In genomic region chr15:29682781-29683180, GRCh38 we compare ENCODE assay signal across 24 cellular contexts.
"Had no signal": no experiment of that assay in that cellular context is flagged by ENCODE, and none has a peak within 500 bp of the region (broad histone marks: within the 10 kb centered on the region; RNA-seq: fewer than 3 reads in every experiment).

No MANE protein-coding gene starts in this region.

- FAIRE-seq: endometrium, keratinocyte, small intestine had no signal

- H3K27me3 ChIP-seq: cardiac muscle cell, dorsolateral prefrontal cortex, gastroesophageal sphincter, transverse colon, vagina had no signal

- H3K9me3 Mint-ChIP-seq: activated CD8-positive, alpha-beta T cell treated with anti-CD3 and anti-CD28 coated beads for 36 hours; activated naive CD8-positive, alpha-beta T cell treated with anti-CD3 and anti-CD28 coated beads for 36 hours; activated T-cell treated with anti-CD3 and anti-CD28 coated beads, Interleukin-2, amount 50 U/mL, for 72 hours; natural killer cell treated with Interleukin-12 subunit alpha and Interleukin-12 subunit beta and Interleukin-15 and Interleukin-18, amount 100 ng/mL, for 72 hours; T-helper 1 cell treated with Interleukin-12 subunit alpha and Interleukin-12 subunit beta and Interleukin-4 antibody, amounts not matched to agents 30 μg/mL and 1 μg/mL, for 36 hours had no signal

- H3K27ac Mint-ChIP-seq: activated CD8-positive, alpha-beta T cell treated with anti-CD3 and anti-CD28 coated beads for 36 hours; activated naive CD8-positive, alpha-beta T cell treated with anti-CD3 and anti-CD28 coated beads for 36 hours; activated T-cell treated with anti-CD3 and anti-CD28 coated beads, Interleukin-2, amount 50 U/mL, for 72 hours; natural killer cell treated with Interleukin-12 subunit alpha and Interleukin-12 subunit beta and Interleukin-15 and Interleukin-18, amount 100 ng/mL, for 72 hours; T-helper 1 cell treated with Interleukin-12 subunit alpha and Interleukin-12 subunit beta and Interleukin-4 antibody, amounts not matched to agents 30 μg/mL and 1 μg/mL, for 36 hours; WTC11 had no signal

- H3K4me3 Mint-ChIP-seq: activated CD8-positive, alpha-beta T cell treated with anti-CD3 and anti-CD28 coated beads for 36 hours; activated naive CD8-positive, alpha-beta T cell treated with anti-CD3 and anti-CD28 coated beads for 36 hours; activated T-cell treated with anti-CD3 and anti-CD28 coated beads, Interleukin-2, amount 50 U/mL, for 72 hours; natural killer cell treated with Interleukin-12 subunit alpha and Interleukin-12 subunit beta and Interleukin-15 and Interleukin-18, amount 100 ng/mL, for 72 hours; T-helper 1 cell treated with Interleukin-12 subunit alpha and Interleukin-12 subunit beta and Interleukin-4 antibody, amounts not matched to agents 30 μg/mL and 1 μg/mL, for 36 hours; WTC11 had no signal

- H3K36me3 Mint-ChIP-seq: activated naive CD8-positive, alpha-beta T cell treated with anti-CD3 and anti-CD28 coated beads for 36 hours; natural killer cell treated with Interleukin-12 subunit alpha and Interleukin-12 subunit beta and Interleukin-15 and Interleukin-18, amount 100 ng/mL, for 72 hours had no signal

- DNase-seq: activated CD4-positive, alpha-beta T cell treated with anti-CD3 and anti-CD28 coated beads for 48 hours; activated CD8-positive, alpha-beta memory T cell treated with anti-CD3 and anti-CD28 coated beads, Interleukin-2, amount 50 U/mL, for 4 hours; activated CD8-positive, alpha-beta T cell treated with anti-CD3 and anti-CD28 coated beads for 36 hours; activated gamma-delta T cell; activated naive CD8-positive, alpha-beta T cell treated with anti-CD3 and anti-CD28 coated beads for 36 hours; activated T-cell treated with anti-CD3 and anti-CD28 coated beads, Interleukin-2, amount 50 U/mL, for 72 hours; anterior cingulate cortex; esophagus squamous epithelium; left ventricle myocardium inferior; mesendoderm; small intestine; stimulated activated CD4-positive, alpha-beta T cell treated with anti-CD3 and anti-CD28 coated beads, Interleukin-4, amount 100 ng/mL, for 24 hours; stimulated activated naive CD4-positive, alpha-beta T cell treated with Interleukin-2 at 50 U/mL for 16 hours; substantia nigra; transverse colon had no signal

- ATAC-seq: activated CD8-positive, alpha-beta T cell treated with anti-CD3 and anti-CD28 coated beads for 36 hours; activated T-cell treated with anti-CD3 and anti-CD28 coated beads, Interleukin-2, amount 50 U/mL, for 72 hours; gastroesophageal sphincter; natural killer cell treated with Interleukin-12 subunit alpha and Interleukin-12 subunit beta and Interleukin-15 and Interleukin-18, amount 100 ng/mL, for 72 hours; WTC11 had no signal

- H3K27me3 Mint-ChIP-seq: activated CD8-positive, alpha-beta T cell treated with anti-CD3 and anti-CD28 coated beads for 36 hours had no signal

- H3K9me3 ChIP-seq: esophagus squamous epithelium, gastroesophageal sphincter, left ventricle myocardium inferior, transverse colon, vagina had no signal

- H3K27ac ChIP-seq: cardiac muscle cell, dorsolateral prefrontal cortex, esophagus squamous epithelium, gastroesophageal sphincter, left ventricle myocardium inferior, transverse colon, vagina had no signal

- H3K36me3 ChIP-seq: cardiac muscle cell, esophagus squamous epithelium, gastroesophageal sphincter, left ventricle myocardium inferior, transverse colon, vagina had no signal

- H3K4me1 Mint-ChIP-seq: activated naive CD8-positive, alpha-beta T cell treated with anti-CD3 and anti-CD28 coated beads for 36 hours had no signal

- H3K4me1 ChIP-seq: gastroesophageal sphincter, left ventricle myocardium inferior, vagina had no signal

- H3K4me3 ChIP-seq: cardiac muscle cell, dorsolateral prefrontal cortex, esophagus squamous epithelium, gastroesophageal sphincter, left ventricle myocardium inferior, transverse colon, vagina had no signal
